In genomic region chr6:154536255-154536654, GRCh38 we compare ENCODE assay signal across 22 cellular contexts. TPM values are rescaled to one million over a fixed set of nuclear protein-coding genes. Genes with fewer than 3 reads are reported as not detected.
DNase-seq lines count a peak whose midpoint lies in the region; ATAC-seq and TF ChIP-seq lines count a peak whose summit lies in the region.
"Had no signal": no experiment of that assay in that cellular context is flagged by ENCODE, and none has a peak within 500 bp of the region (broad histone marks: within the 10 kb centered on the region; RNA-seq: fewer than 3 reads in every experiment).

No MANE protein-coding gene starts in this region.

- WGBS in hepatocyte (ENCODE audit: low lambda C conversion rate, missing lambda C conversion rate) = 79% methylated on average over 7 of the region's 7 CpGs

- ATAC-seq in GM23338 (peak; percentile 63), T-cell (replicated peaks in 1 of 4) (no peak)
- ATAC-seq: A549, GM12878 had no signal

- H3K9me3 Mint-ChIP-seq in GM23338 (no peaks in the 10 kb centered on the region), neural progenitor cell (no peaks in the 10 kb centered on the region), T-cell (no peaks in the 10 kb centered on the region)
- H3K9me3 Mint-ChIP-seq: CD4-positive, alpha-beta T cell had no signal

- H3K9ac ChIP-seq in neural progenitor cell = no peak overlapping the region
- H3K9ac ChIP-seq: BLaER1 treated with 17β-estradiol and CSF1 and Interleukin-3, amounts not matched to agents 10 nM and 100 nM had no signal

- peak overlapping the region; percentile 29; the same call in 1 of the 2 replicates for H3K4me2 ChIP-seq in GM23338
- H3K4me2 ChIP-seq in hepatocyte = no peak overlapping the region
- H3K4me2 ChIP-seq in neural progenitor cell = peak overlapping the region; percentile 45
- H3K4me2 ChIP-seq: A549; BLaER1 treated with 17β-estradiol and CSF1 and Interleukin-3, amounts not matched to agents 10 nM and 100 nM had no signal

- CTCF ChIA-PET in T-cell (lab: Charles Lee) = no interaction called here

- H3K36me3 Mint-ChIP-seq in GM23338 (ENCODE audit: low read depth) (no peaks in the 10 kb centered on the region), neural progenitor cell (no peaks in the 10 kb centered on the region), T-cell (no peaks in the 10 kb centered on the region)
- H3K36me3 Mint-ChIP-seq: CD14-positive monocyte had no signal

- no peaks in the 10 kb centered on the region for H3K79me2 ChIP-seq in GM23338 (replicated peaks; ENCODE audit: insufficient read depth)
- no peaks in the 10 kb centered on the region for H3K79me2 ChIP-seq in hepatocyte
- H3K79me2 ChIP-seq in neural progenitor cell (ENCODE audit: low read depth) = no peaks in the 10 kb centered on the region

- no peak for DNase-seq in GM23338 (ENCODE audit: low spot score)
- DNase-seq in hepatocyte (ENCODE audit: low spot score) = no peak
- no peak for DNase-seq in neural progenitor cell (ENCODE audit: low spot score)
- DNase-seq in COLO668 (lab: John Stamatoyannopoulos, UW; ENCODE audit: unreplicated experiment) = no peak
- DNase-seq in activated CD8-positive, alpha-beta memory T cell treated with anti-CD3 and anti-CD28 coated beads, Interleukin-2, amount 50 U/mL, for 48 hours = no peak
- DNase-seq in T-cell = no peak
- DNase-seq: 8988T; ACHN; AML-193; BE2C; CD4-positive, alpha-beta T cell; DMS 273 treated with DMSO at 0.1 percent for 48 hours; DMS79; EL; GDM1; GOT3; H7; HCEC 1CT had no signal

- H3K4me1 ChIP-seq in GM23338 (ENCODE audit: insufficient read depth) = peaks cover 25% of the 10 kb centered on the region
- peaks cover 25% of the 10 kb centered on the region for H3K4me1 ChIP-seq in hepatocyte (ENCODE audit: insufficient read depth)
- H3K4me1 ChIP-seq in neural progenitor cell = peaks cover 38% of the 10 kb centered on the region
- H3K4me1 ChIP-seq: BE2C; BLaER1 treated with 17β-estradiol and CSF1 and Interleukin-3, amounts not matched to agents 10 nM and 100 nM had no signal

- H3K36me3 ChIP-seq in GM23338 (ENCODE audit: insufficient read depth) (no peaks in the 10 kb centered on the region), hepatocyte (replicated peaks; ENCODE audit: insufficient read depth, low read depth) (no peaks in the 10 kb centered on the region), neural progenitor cell (no peaks in the 10 kb centered on the region)
- H3K36me3 ChIP-seq: BE2C; BLaER1 treated with 17β-estradiol and CSF1 and Interleukin-3, amounts not matched to agents 10 nM and 100 nM had no signal

- no peaks in the 10 kb centered on the region for H3K9me2 ChIP-seq in GM23338 (ENCODE audit: insufficient read depth)
- H3K9me2 ChIP-seq in hepatocyte (replicated peaks; ENCODE audit: insufficient read depth) = no peaks in the 10 kb centered on the region

- H3K27me3 Mint-ChIP-seq in GM23338 (ENCODE audit: insufficient read depth, low read depth, poor library complexity) (peaks cover 9% of the 10 kb centered on the region), neural progenitor cell (ENCODE audit: insufficient read depth, low read depth) (peaks cover 8% of the 10 kb centered on the region), T-cell (peaks cover 0 to 3% of the 10 kb centered on the region in 2 donors)
- H3K27me3 Mint-ChIP-seq: CD4-positive, alpha-beta T cell had no signal

- no peaks in the 10 kb centered on the region for H3F3A ChIP-seq in GM23338 (replicated peaks; ENCODE audit: low read depth)
- peaks cover 15% of the 10 kb centered on the region for H3F3A ChIP-seq in neural progenitor cell (ENCODE audit: low read depth)

- no peak overlapping the region for H3K27ac Mint-ChIP-seq in GM23338
- H3K27ac Mint-ChIP-seq in neural progenitor cell = no peak overlapping the region
- no peak overlapping the region for H3K27ac Mint-ChIP-seq in T-cell
- H3K27ac Mint-ChIP-seq: CD4-positive, alpha-beta T cell had no signal

- H3K27me3 ChIP-seq in GM23338 (ENCODE audit: insufficient read depth) = peaks cover 23% of the 10 kb centered on the region; the same call in 1 of the 2 replicates
- no peaks in the 10 kb centered on the region for H3K27me3 ChIP-seq in hepatocyte
- no peaks in the 10 kb centered on the region for H3K27me3 ChIP-seq in neural progenitor cell
- H3K27me3 ChIP-seq: BE2C; BLaER1 treated with 17β-estradiol and CSF1 and Interleukin-3, amounts not matched to agents 10 nM and 100 nM had no signal

- TF ChIP-seq CTCF in GM23338 (conservative IDR thresholded peaks at IDR 0.05; ENCODE audit: low read depth in 2 of 2) (no peak), hepatocyte (IDR thresholded peaks at IDR 0.05; ENCODE audit: poor library complexity) (no peak), neural progenitor cell (IDR thresholded peaks at IDR 0.05) (no peak)

- H2AFZ ChIP-seq in GM23338 (no peak overlapping the region), hepatocyte (no peak overlapping the region), neural progenitor cell (replicated peaks) (no peak overlapping the region)

- H3K27ac ChIP-seq in GM23338 (ENCODE audit: low read depth) (no peak overlapping the region), hepatocyte (peak overlapping the region; percentile 88), neural progenitor cell (no peak overlapping the region)
- H3K27ac ChIP-seq: A549; BLaER1 treated with 17β-estradiol and CSF1 and Interleukin-3, amounts not matched to agents 10 nM and 100 nM had no signal

- H3K9me3 ChIP-seq in hepatocyte (ENCODE audit: low read depth) (no peaks in the 10 kb centered on the region), neural progenitor cell (ENCODE audit: low read depth) (no peaks in the 10 kb centered on the region)
- H3K9me3 ChIP-seq: A549; BE2C; BLaER1 treated with 17β-estradiol and CSF1 and Interleukin-3, amounts not matched to agents 10 nM and 100 nM had no signal

- H4K20me1 ChIP-seq in GM23338 (replicated peaks; ENCODE audit: insufficient read depth) (no peaks in the 10 kb centered on the region), hepatocyte (ENCODE audit: insufficient read depth, poor library complexity, severe bottlenecking) (no peaks in the 10 kb centered on the region), neural progenitor cell (ENCODE audit: low read depth) (no peaks in the 10 kb centered on the region)
- H4K20me1 ChIP-seq: BLaER1 treated with 17β-estradiol and CSF1 and Interleukin-3, amounts not matched to agents 10 nM and 100 nM had no signal

- H3K4me3 Mint-ChIP-seq in GM23338 (no peak overlapping the region), neural progenitor cell (no peak overlapping the region), T-cell (no peak overlapping the region)
- H3K4me3 Mint-ChIP-seq: CD14-positive monocyte; CD4-positive, alpha-beta T cell had no signal

- peaks cover 31% of the 10 kb centered on the region for H3K4me1 Mint-ChIP-seq in GM23338
- H3K4me1 Mint-ChIP-seq in neural progenitor cell = peaks cover 22% of the 10 kb centered on the region
- no peaks in the 10 kb centered on the region for H3K4me1 Mint-ChIP-seq in T-cell
- H3K4me1 Mint-ChIP-seq: CD14-positive monocyte had no signal

- H3K4me3 ChIP-seq in GM23338 (no peak overlapping the region), hepatocyte (no peak overlapping the region), neural progenitor cell (no peak overlapping the region)
- H3K4me3 ChIP-seq: A549; BLaER1 treated with 17β-estradiol and CSF1 and Interleukin-3, amounts not matched to agents 10 nM and 100 nM; GM12878 had no signal

- POLR2A ChIA-PET in T-cell (lab: Charles Lee) = no interaction called here

TF ChIP-seq in GM23338, 12 proteins besides CTCF, POLR2A, EP300 and RAD21 (continues in another document):
- no peak for TF ChIP-seq ZNF331 (CRISPR knock-in tag; IDR thresholded peaks at IDR 0.05; ENCODE audit: low read depth)
- TF ChIP-seq REST (IDR thresholded peaks at IDR 0.05; ENCODE audit: unreplicated experiment) = no peak
- TF ChIP-seq NANOG (IDR thresholded peaks at IDR 0.05; ENCODE audit: borderline replicate concordance) = no peak
- TF ChIP-seq CREB1 (CRISPR knock-in tag; IDR thresholded peaks at IDR 0.05; ENCODE audit: low read depth) = no peak
- no peak for TF ChIP-seq ZNF114 (CRISPR knock-in tag; IDR thresholded peaks at IDR 0.05)
- TF ChIP-seq STAT1 (IDR thresholded peaks at IDR 0.05; ENCODE audit: unreplicated experiment) = no peak
- TF ChIP-seq EZH2 (IDR thresholded peaks at IDR 0.05; ENCODE audit: low read depth, unreplicated experiment) = no peak
- TF ChIP-seq POLR2AphosphoS5 (IDR thresholded peaks at IDR 0.05; ENCODE audit: low read depth) = no peak

RNA-seq across cellular contexts. Expression of gene CNKSR3, which starts 25.8 kb away (rescaled TPM):
- 3.5 and 5.7 TPM in 2 replicates for total RNA-seq in GM23338 (2014; rRNA removed; shearing (Covaris generic))
- polyA plus RNA-seq in GM23338 (2016; fragmentation: Nextera tagmentation; extraction: Ambion mirVana) = 1.9 and 2.0 TPM in 2 replicates
- total RNA-seq in hepatocyte = 21.8 and 23.9 TPM in 2 replicates
- polyA plus RNA-seq in hepatocyte = 22.4 and 27.4 TPM in 2 replicates
- total RNA-seq in neural progenitor cell (ENCODE audit: low replicate concordance) = 8.8 and 9.9 TPM in 2 replicates
- under 1 TPM; 0.05 to 0.35 (median 0.20) TPM for total RNA-seq in T-cell
- polyA plus RNA-seq: CD14-positive monocyte had no signal
